Comparison of ENCODE assay signal across 15 cellular contexts in genomic region chr2:95372845-95373244, GRCh38.
"Had no signal": no experiment of that assay in that cellular context is flagged by ENCODE, and none has a peak within 500 bp of the region (broad histone marks: within the 10 kb centered on the region; RNA-seq: fewer than 3 reads in every experiment).

No MANE protein-coding gene starts in this region.

- H3K36me3 ChIP-seq: neural progenitor cell had no signal

- DNase-seq: activated CD4-positive, alpha-beta T cell treated with anti-CD3 and anti-CD28 coated beads, Interleukin-2, amount 10 ng/mL, durations not matched to agents 24 days and 14 days; activated CD4-positive, CD25-positive, alpha-beta regulatory T cell; midbrain; retina; small intestine; stimulated activated CD4-positive, alpha-beta T cell treated with anti-CD3 and anti-CD28 coated beads, Interleukin-4, amount 100 ng/mL, for 4 hours; stimulated activated CD8-positive, alpha-beta memory T cell treated with anti-CD3 and anti-CD28 coated beads, Interleukin-4, amount 100 ng/mL, for 48 hours had no signal

- H3K27ac ChIP-seq: hepatocyte, neural progenitor cell, SK-N-MC had no signal

- FAIRE-seq: astrocyte, bronchial epithelial cell, endometrium, keratinocyte, small intestine had no signal

- H3K4me1 ChIP-seq: neural progenitor cell had no signal

- H3K27me3 ChIP-seq: hepatocyte, neural progenitor cell had no signal

- H3K4me3 ChIP-seq: hepatocyte, lung, neural progenitor cell, SK-N-MC had no signal
